Comparison of ENCODE assay signal across 7 cellular contexts in genomic region chr1:15684042-15684461, GRCh38. TPM values are rescaled to one million over a fixed set of nuclear protein-coding genes. Genes with fewer than 3 reads are reported as not detected.
A peak's percentile ranks its signal among the peaks of the same experiment; 100 is the strongest.
DNase-seq lines count a peak whose midpoint lies in the region; ATAC-seq and TF ChIP-seq lines count a peak whose summit lies in the region.

Gene PLEKHM2, plus strand, starts transcription at chr1:15684320. Its CDS starts 239 bp downstream, at chr1:15684559.

- H3K4me1 ChIP-seq in body of pancreas (peaks cover 25% of the 10 kb centered on the region), iPS-18a (ENCODE audit: control insufficient read depth, low read depth, low read length) (no peaks in the 10 kb centered on the region)

- H3K27me3 ChIP-seq in body of pancreas, result no peaks in the 10 kb centered on the region
- no peaks in the 10 kb centered on the region for H3K27me3 ChIP-seq in iPS-18a (ENCODE audit: control insufficient read depth, insufficient read depth, low read length)

- H3K27ac ChIP-seq in body of pancreas (peak within 1 kb of the TSS; percentile 63 to 96 (median 86)), iPS-18a (ENCODE audit: low read length) (no peak within 1 kb of the TSS), skin epidermis (peak within 1 kb of the TSS; percentile 94 to 100 (median 100))

- peak within 1 kb of the TSS; percentile 71 for H3K9ac ChIP-seq in iPS-18a (ENCODE audit: low read length)

- TF ChIP-seq POLR2A in GM15510 (IDR thresholded peaks at IDR 0.05; ENCODE audit: borderline replicate concordance, extremely low read depth, insufficient read length) (peak; percentile 76), body of pancreas (IDR thresholded peaks at IDR 0.05) (peak; percentile 31 to 55 (median 51))

- peak; percentile 58 for ATAC-seq in HG03354 (IDR thresholded peaks at IDR 0.05; ENCODE audit: poor library complexity, severe bottlenecking, unreplicated experiment)
- ATAC-seq in body of pancreas, result peak; percentile 89
- ATAC-seq in GM21717 (IDR thresholded peaks at IDR 0.05; ENCODE audit: unreplicated experiment), result no peak

- intact Hi-C loops in T-helper 2 cell treated with Interferon-gamma antibody and Interleukin-4, amounts not matched to agents 100 ng/mL and 5 ng/mL, for 36 hours (cut with micrococcal nuclease), result no loop called here
- intact Hi-C loops in body of pancreas (cut with DNase I), result no loop called here

- H3K9me3 ChIP-seq in body of pancreas, result no peaks in the 10 kb centered on the region
- no peaks in the 10 kb centered on the region for H3K9me3 ChIP-seq in iPS-18a (ENCODE audit: control insufficient read depth, low read depth, low read length)

- 0% methylated on average over 2 to 18 of the region's 52 CpGs for WGBS in body of pancreas, 2 donors

- no peaks in the 10 kb centered on the region for H3K36me3 ChIP-seq in body of pancreas (replicated peaks in 1 of 2; ENCODE audit: insufficient read depth in 1 of 2, low read depth in 2 of 2)
- no peaks in the 10 kb centered on the region for H3K36me3 ChIP-seq in iPS-18a (ENCODE audit: control insufficient read depth, low read depth, low read length)

- peak; percentile 47 to 61 (median 52) for DNase-seq in body of pancreas

- TF ChIP-seq CTCF in body of pancreas (IDR thresholded peaks at IDR 0.05), result no peak

- peak within 1 kb of the TSS; percentile 69 to 80 for H3K4me3 ChIP-seq in body of pancreas
- H3K4me3 ChIP-seq in iPS-18a (ENCODE audit: low read length), result peak within 1 kb of the TSS; percentile 71
- H3K4me3 ChIP-seq in skin epidermis, result peak within 1 kb of the TSS; percentile 68 to 93 (median 88)

RNA-seq across cellular contexts. Expression of gene PLEKHM2, which starts in this region (rescaled TPM):
- total RNA-seq in T-helper 2 cell treated with Interferon-gamma antibody and Interleukin-4, amounts not matched to agents 100 ng/mL and 5 ng/mL, for 36 hours, result 49.3 and 56.7 TPM in 2 replicates
- total RNA-seq in body of pancreas, result 10 to 100 TPM; 18.1 to 31.6 TPM
